Comparison of ENCODE assay signal across 8 cellular contexts in genomic region chr21:26169611-26170470, GRCh38. TPM values are rescaled to one million over a fixed set of nuclear protein-coding genes. Genes with fewer than 3 reads are reported as not detected.
DNase-seq lines count a peak whose midpoint lies in the region; ATAC-seq and TF ChIP-seq lines count a peak whose summit lies in the region.

No MANE protein-coding gene starts in this region.

- H3K27ac ChIP-seq in mesodermal cell (ENCODE audit: low read depth, low read length, severe bottlenecking), result peak overlapping the region; percentile 78

- whole genome bisulfite sequencing in mesodermal cell (ENCODE audit: insufficient coverage in 2 of 2), 2 experiments, result 0% methylated on average over 58 to 61 of the region's 80 CpGs

- H3K9me3 ChIP-seq in mesodermal cell (ENCODE audit: control insufficient read depth, low read length), result no peaks in the 10 kb centered on the region

- peak; percentile 13 for ATAC-seq in GM19025 (IDR thresholded peaks at IDR 0.05; ENCODE audit: low read depth, unreplicated experiment)
- peak; percentile 49 for ATAC-seq in HG03175 (IDR thresholded peaks at IDR 0.05; ENCODE audit: unreplicated experiment)

- no peak for DNase-seq in AG09309 (ENCODE audit: low read depth)
- DNase-seq in NCI-H460 (ENCODE audit: extremely low read depth, low read depth), result peak; percentile 38
- peak; percentile 38 for DNase-seq in activated CD8-positive, alpha-beta memory T cell treated with anti-CD3 and anti-CD28 coated beads, Interleukin-2, amount 50 U/mL, for 4 hours
- peak; percentile 55 for DNase-seq in epithelial cell of esophagus (ENCODE audit: low read depth)
- peak; percentile 24 for DNase-seq in stimulated activated CD8-positive, alpha-beta memory T cell treated with anti-CD3 and anti-CD28 coated beads, Interleukin-4, amount 100 ng/mL, for 24 hours (ENCODE audit: low read depth)

- peaks cover 20% of the 10 kb centered on the region for H3K4me1 ChIP-seq in mesodermal cell (ENCODE audit: control insufficient read depth, insufficient read depth, low read length, poor library complexity, severe bottlenecking)

- no peak for TF ChIP-seq CTCF in AG09309 (IDR thresholded peaks at IDR 0.05; ENCODE audit: control insufficient read depth, insufficient read depth, low read depth, low read length, missing control alignments)
- no peak for TF ChIP-seq CTCF in epithelial cell of esophagus (IDR thresholded peaks at IDR 0.05; ENCODE audit: insufficient read depth, low read depth, low read length, missing control alignments)

- H3K4me3 ChIP-seq in AG09309 (ENCODE audit: control insufficient read depth, low read depth, low read length), result peak overlapping the region; percentile 66
- peak overlapping the region; percentile 82 for H3K4me3 ChIP-seq in epithelial cell of esophagus (ENCODE audit: low read length)
- H3K4me3 ChIP-seq in mesodermal cell (ENCODE audit: extremely low read depth, insufficient read depth, low read length, poor library complexity, severe bottlenecking), result peak overlapping the region; percentile 92

- H3K36me3 ChIP-seq in mesodermal cell (ENCODE audit: control insufficient read depth, insufficient read depth, low read length), result no peaks in the 10 kb centered on the region

RNA-seq across cellular contexts. Expression of gene APP, which starts 0.7 kb away (rescaled TPM):
- total RNA-seq in NCI-H460 (2014; rRNA removed; shearing (Covaris generic)), result 247 and 320 TPM in 2 replicates
- polyA plus RNA-seq in NCI-H460 (2014; cell fraction: nucleus; rRNA removed), result 161 and 211 TPM in 2 replicates
- polyA plus RNA-seq in mesodermal cell (2013, experiment 1 of 2), result 546 TPM
- polyA plus RNA-seq in mesodermal cell (2013, experiment 2 of 2), result 502 TPM
